Comparison of ENCODE assay signal across 25 cellular contexts in the genomic region with DNA sequence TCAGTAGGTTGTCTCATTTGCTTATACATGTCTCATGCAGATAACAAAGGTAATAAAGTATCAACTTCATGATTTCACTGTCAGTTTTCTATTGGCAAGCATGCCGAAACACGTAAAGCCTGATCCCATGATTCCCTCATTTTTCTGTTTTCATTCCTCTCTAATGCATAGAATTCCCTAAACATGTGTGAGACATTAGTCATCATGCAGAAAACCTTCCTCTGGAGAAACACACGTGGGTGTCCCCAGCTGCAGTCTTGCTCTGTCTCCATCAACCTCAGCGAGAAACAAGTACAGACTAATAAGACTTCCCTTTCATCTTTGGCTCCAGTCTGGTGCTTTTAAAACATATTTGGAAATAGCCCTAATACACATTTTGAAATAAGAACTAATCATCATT.
"Had no signal": no experiment of that assay in that cellular context is flagged by ENCODE, and none has a peak within 500 bp of the region (broad histone marks: within the 10 kb centered on the region; RNA-seq: fewer than 3 reads in every experiment).

No MANE protein-coding gene starts in this region.

- H3K9me3 ChIP-seq: colonic mucosa, pancreas, psoas muscle, sigmoid colon, testis, transverse colon had no signal

- H3K4me2 ChIP-seq: hepatocyte had no signal

- H3K27ac ChIP-seq: cardiac muscle cell, colonic mucosa, gastrocnemius medialis, hepatocyte, pancreas, psoas muscle, sigmoid colon, testis, transverse colon had no signal

- H3K4me1 ChIP-seq: colonic mucosa, gastrocnemius medialis, pancreas, psoas muscle, sigmoid colon, testis, transverse colon had no signal

- H2AFZ ChIP-seq: hepatocyte had no signal

- H3K27ac Mint-ChIP-seq: activated CD4-positive, alpha-beta T cell treated with anti-CD3 and anti-CD28 coated beads for 36 hours; activated CD8-positive, alpha-beta memory T cell treated with anti-CD3 and anti-CD28 coated beads, Interleukin-2, amount 10 ng/mL, durations not matched to agents 7 days and 5 days; activated CD8-positive, alpha-beta T cell treated with anti-CD3 and anti-CD28 coated beads, Interleukin-2, amount 10 ng/mL, durations not matched to agents 7 days and 5 days; activated naive CD4-positive, alpha-beta T cell treated with anti-CD3 and anti-CD28 coated beads, Interleukin-2, amount 50 U/mL, for 72 hours; activated T-cell treated with anti-CD3 and anti-CD28 coated beads, Interleukin-2, amount 50 U/mL, for 72 hours; naive thymus-derived CD4-positive, alpha-beta T cell had no signal

- H3K36me3 Mint-ChIP-seq: activated CD8-positive, alpha-beta memory T cell treated with anti-CD3 and anti-CD28 coated beads, Interleukin-2, amount 10 ng/mL, durations not matched to agents 7 days and 5 days; activated naive CD4-positive, alpha-beta T cell treated with anti-CD3 and anti-CD28 coated beads, Interleukin-2, amount 50 U/mL, for 72 hours; naive thymus-derived CD4-positive, alpha-beta T cell had no signal

- H3K27me3 Mint-ChIP-seq: activated CD4-positive, alpha-beta T cell treated with anti-CD3 and anti-CD28 coated beads for 36 hours; activated CD8-positive, alpha-beta memory T cell treated with anti-CD3 and anti-CD28 coated beads, Interleukin-2, amount 10 ng/mL, durations not matched to agents 7 days and 5 days; naive thymus-derived CD4-positive, alpha-beta T cell had no signal

- H3K79me2 ChIP-seq: hepatocyte had no signal

- FAIRE-seq: endometrium, kidney, pancreas had no signal

- H3K4me3 ChIP-seq: cardiac muscle cell, colonic mucosa, gastrocnemius medialis, hepatocyte, pancreas, psoas muscle, sigmoid colon, testis, transverse colon had no signal

- DNase-seq: activated CD4-positive, alpha-beta T cell treated with anti-CD3 and anti-CD28 coated beads for 36 hours; activated CD4-positive, CD25-positive, alpha-beta regulatory T cell; activated CD8-positive, alpha-beta memory T cell treated with anti-CD3 and anti-CD28 coated beads, Interleukin-2, amount 10 ng/mL, durations not matched to agents 7 days and 5 days; activated CD8-positive, alpha-beta T cell treated with anti-CD3 and anti-CD28 coated beads, Interleukin-2, amount 10 ng/mL, durations not matched to agents 7 days and 5 days; activated naive CD4-positive, alpha-beta T cell; activated T-cell treated with anti-CD3 and anti-CD28 coated beads, Interleukin-2, amount 50 U/mL, for 72 hours; cerebellar nuclear complex; colonic mucosa; effector CD8-positive, alpha-beta T cell; gastrocnemius medialis; glutamatergic neuron; kidney; left colon; midbrain; naive thymus-derived CD4-positive, alpha-beta T cell; pancreas; psoas muscle; sigmoid colon; stimulated activated naive CD4-positive, alpha-beta T cell; testis; transverse colon had no signal

- H3K27me3 ChIP-seq: cardiac muscle cell, colonic mucosa, gastrocnemius medialis, hepatocyte, pancreas, sigmoid colon, testis, transverse colon had no signal

- H3K4me1 Mint-ChIP-seq: activated CD4-positive, alpha-beta T cell treated with anti-CD3 and anti-CD28 coated beads for 36 hours; activated CD8-positive, alpha-beta memory T cell treated with anti-CD3 and anti-CD28 coated beads, Interleukin-2, amount 10 ng/mL, durations not matched to agents 7 days and 5 days; naive thymus-derived CD4-positive, alpha-beta T cell had no signal

- H3K4me3 Mint-ChIP-seq: activated CD4-positive, alpha-beta T cell treated with anti-CD3 and anti-CD28 coated beads for 36 hours; activated CD8-positive, alpha-beta memory T cell treated with anti-CD3 and anti-CD28 coated beads, Interleukin-2, amount 10 ng/mL, durations not matched to agents 7 days and 5 days; activated CD8-positive, alpha-beta T cell treated with anti-CD3 and anti-CD28 coated beads, Interleukin-2, amount 10 ng/mL, durations not matched to agents 7 days and 5 days; activated T-cell treated with anti-CD3 and anti-CD28 coated beads, Interleukin-2, amount 50 U/mL, for 72 hours; naive thymus-derived CD4-positive, alpha-beta T cell had no signal

- H3K36me3 ChIP-seq: cardiac muscle cell, colonic mucosa, gastrocnemius medialis, pancreas, sigmoid colon, transverse colon had no signal
